8 cellular contexts compared by ENCODE assay signal in genomic region chr3:187319699-187320302, GRCh38. TPM values are rescaled to one million over a fixed set of nuclear protein-coding genes. Genes with fewer than 3 reads are reported as not detected.
DNase-seq lines count a peak whose midpoint lies in the region; ATAC-seq, FAIRE-seq and TF ChIP-seq lines count a peak whose summit lies in the region.

No MANE protein-coding gene starts in this region.

- H3K4me1 Mint-ChIP-seq in activated T-cell treated with anti-CD3 and anti-CD28 coated beads, Interleukin-2, amount 50 U/mL, for 72 hours (ENCODE audit: low read depth): peaks cover 8% of the 10 kb centered on the region

- peaks cover 48% of the 10 kb centered on the region for H3K27me3 Mint-ChIP-seq in activated T-cell treated with anti-CD3 and anti-CD28 coated beads, Interleukin-2, amount 50 U/mL, for 72 hours (ENCODE audit: low read depth)

- FAIRE-seq in urothelium cell line (lab: Jason Lieb, UNC): no peak

- H3K4me3 Mint-ChIP-seq in activated T-cell treated with anti-CD3 and anti-CD28 coated beads, Interleukin-2, amount 50 U/mL, for 72 hours: no peak overlapping the region

- CTCF ChIA-PET in OCI-LY7 (lab: Charles Lee; ENCODE audit: unreplicated experiment): interaction anchor here (0.8 to 1.5 kb wide), 3 partner anchors 99 to 383 kb away, joined by 3 to 18 read pairs (median 3); partner anchors contain the start of gene RTP2

- no TSS peak for BruUV-seq in OCI-LY7 (replicated peaks; lab: Mats Ljungman, UMichigan)

- H3K4me2 ChIP-seq in OCI-LY7 (ENCODE audit: low read length): no peak overlapping the region

- no peaks in the 10 kb centered on the region for H3K36me3 ChIP-seq in OCI-LY7 (ENCODE audit: insufficient read depth, low read length)

- intact Hi-C loops in OCI-LY7 (cut with micrococcal nuclease; ENCODE audit: unreplicated experiment): loop anchor here (1.0 kb wide), 3 partner anchors 100 to 394 kb away; no protein-coding TSS in a partner anchor

- no peaks in the 10 kb centered on the region for H3K36me3 Mint-ChIP-seq in activated T-cell treated with anti-CD3 and anti-CD28 coated beads, Interleukin-2, amount 50 U/mL, for 72 hours (ENCODE audit: insufficient read depth in 2 of 2)

- no peaks in the 10 kb centered on the region for H3K9me2 ChIP-seq in OCI-LY7 (ENCODE audit: insufficient read depth, low read length)

- H2AFZ ChIP-seq in OCI-LY7 (ENCODE audit: low read length): no peak overlapping the region

- H3K9me3 ChIP-seq in OCI-LY7 (ENCODE audit: low read length): no peaks in the 10 kb centered on the region

- no peaks in the 10 kb centered on the region for H3K9me3 Mint-ChIP-seq in activated T-cell treated with anti-CD3 and anti-CD28 coated beads, Interleukin-2, amount 50 U/mL, for 72 hours

- no peak overlapping the region for H3K27ac Mint-ChIP-seq in activated T-cell treated with anti-CD3 and anti-CD28 coated beads, Interleukin-2, amount 50 U/mL, for 72 hours

- TF ChIP-seq CTCF in OCI-LY7 (conservative IDR thresholded peaks at IDR 0.05; ENCODE audit: low read length) (peak; percentile 80), foreskin fibroblast (IDR thresholded peaks at IDR 0.05; ENCODE audit: low read depth, low read length) (peak; percentile 96)

- no peaks in the 10 kb centered on the region for H3K79me2 ChIP-seq in OCI-LY7 (ENCODE audit: insufficient read depth, low read depth, low read length)

- DNase-seq in COR-L47 (lab: John Stamatoyannopoulos, UW): peak; percentile 27
- peak; percentile 43 for DNase-seq in GM19240 (ENCODE audit: insufficient read length, low spot score)
- peak; percentile 60 for DNase-seq in OCI-LY7 (ENCODE audit: low spot score)
- DNase-seq in activated T-cell treated with anti-CD3 and anti-CD28 coated beads, Interleukin-2, amount 50 U/mL, for 72 hours: peak; percentile 61 to 72
- peak; percentile 48 to 78 for DNase-seq in foreskin fibroblast
- peak; percentile 20 for DNase-seq in occipital lobe (lab: John Stamatoyannopoulos, UW)
- peak; percentile 67 for DNase-seq in urothelium cell line (ENCODE audit: low spot score)

- POLR2A ChIA-PET in OCI-LY7 (lab: Charles Lee): interaction anchor here (0.6 to 1.2 kb wide), 4 partner anchors 9 to 633 kb away, joined by 3 to 4 read pairs (median 3); no protein-coding TSS in a partner anchor

- H3K4me1 ChIP-seq in OCI-LY7 (ENCODE audit: insufficient read depth, low read length, poor library complexity, severe bottlenecking): no peaks in the 10 kb centered on the region

- H4K20me1 ChIP-seq in OCI-LY7 (ENCODE audit: insufficient read depth, low read length): no peaks in the 10 kb centered on the region

- ATAC-seq in HG03460 (IDR thresholded peaks at IDR 0.05; ENCODE audit: unreplicated experiment): peak; percentile 78
- peak; percentile 79 to 87 for ATAC-seq in activated T-cell treated with anti-CD3 and anti-CD28 coated beads, Interleukin-2, amount 50 U/mL, for 72 hours (replicated peaks in 1 of 2)

- no peak overlapping the region for H3K4me3 ChIP-seq in OCI-LY7 (ENCODE audit: low read depth, low read length, poor library complexity, severe bottlenecking)
- peak overlapping the region in 1 of 2 donors; percentile 17 for H3K4me3 ChIP-seq in foreskin fibroblast (ENCODE audit: low read depth in 1 of 2, low read length in 2 of 2)

- no peak overlapping the region for H3K27ac ChIP-seq in OCI-LY7 (ENCODE audit: low read depth, low read length, poor library complexity, severe bottlenecking)

RNA-seq across cellular contexts. Expression of gene MASP1, which starts 28.3 kb away (rescaled TPM):
- total RNA-seq in OCI-LY7 (2014; rRNA removed; shearing (Covaris generic)): not detected in 2 replicates
- total RNA-seq in OCI-LY7 (2022) (not detected in 2 replicates), occipital lobe (17.2 TPM)
- not detected for total RNA-seq in activated T-cell treated with anti-CD3 and anti-CD28 coated beads, Interleukin-2, amount 50 U/mL, for 72 hours

RNA-seq across cellular contexts. Expression of gene RTP4, which starts 48.4 kb away (rescaled TPM):
- total RNA-seq in OCI-LY7 (2014; rRNA removed; shearing (Covaris generic)): 0.10 and 0.13 TPM in 2 replicates
- total RNA-seq in OCI-LY7 (2022) (not detected in 2 replicates), occipital lobe (not detected)
- 1 to 10 TPM; 2.8 to 3.4 TPM for total RNA-seq in activated T-cell treated with anti-CD3 and anti-CD28 coated beads, Interleukin-2, amount 50 U/mL, for 72 hours

Comparison
In these comparisons a context has a peak if more than half of its experiments do, and no peak if none do; other contexts are left out.
1. RNA of gene MASP1, which starts 28.3 kb away (total RNA-seq): 17.2 TPM in occipital lobe (single experiment); not detected in OCI-LY7 and not detected in activated T-cell treated with anti-CD3 and anti-CD28 coated beads, Interleukin-2, amount 50 U/mL, for 72 hours; every median in the first group is over 10 times any median in the second.
2. Peak in every context shown above with its lines, with median percentiles within 50 percentile points of each other: DNase-seq.